Comparison of ENCODE assay signal across 8 cellular contexts in the genomic region with DNA sequence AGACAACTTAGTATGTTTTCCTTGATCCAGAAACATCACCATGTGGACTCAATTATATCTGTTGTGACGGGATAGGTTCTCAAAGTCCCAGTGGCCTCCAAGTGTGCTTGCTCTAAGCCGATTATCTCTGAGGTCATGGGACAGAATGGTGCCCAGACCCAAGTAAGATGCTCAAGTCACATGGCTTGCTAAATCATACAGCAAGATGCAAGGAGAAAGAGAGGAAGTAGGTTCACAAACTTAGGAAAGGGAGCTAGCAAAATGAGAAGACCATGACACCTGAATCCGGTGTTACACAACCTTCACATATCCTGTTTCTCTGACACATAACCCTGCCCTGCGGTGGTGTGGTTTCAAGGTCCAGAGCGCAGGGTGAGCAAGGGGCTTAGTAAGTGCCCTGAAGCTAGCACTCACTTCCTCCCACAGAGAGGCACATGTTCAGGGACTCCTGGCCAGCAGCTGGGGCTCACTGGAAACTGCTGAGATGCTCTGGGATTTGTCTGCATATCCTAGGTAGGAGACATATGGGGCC.
A peak's percentile ranks its signal among the peaks of the same experiment; 100 is the strongest.
DNase-seq lines count a peak whose midpoint lies in the region; ATAC-seq and TF ChIP-seq lines count a peak whose summit lies in the region.

No MANE protein-coding gene starts in this region.

- no TSS peak for BruUV-seq in Calu3 (replicated peaks; lab: Mats Ljungman, UMichigan)

- TF ChIP-seq CTCF in mucosa of descending colon (IDR thresholded peaks at IDR 0.05): no peak
- TF ChIP-seq CTCF in GM13976 (IDR thresholded peaks at IDR 0.05; ENCODE audit: borderline replicate concordance, control extremely low read depth, extremely low read depth, insufficient read depth, missing control alignments): no peak
- TF ChIP-seq CTCF in Calu3 (IDR thresholded peaks at IDR 0.05; ENCODE audit: unreplicated experiment): no peak

- no peaks in the 10 kb centered on the region for H3K27me3 Mint-ChIP-seq in Calu3 (ENCODE audit: unreplicated experiment)

- H3K9me3 ChIP-seq in mucosa of descending colon: peaks cover 41% of the 10 kb centered on the region

- intact Hi-C loops in mucosa of descending colon (cut with DNase I, micrococcal nuclease): no loop called here
- intact Hi-C loops in Calu3 (cut with micrococcal nuclease; ENCODE audit: unreplicated experiment): no loop called here

- H3K4me1 Mint-ChIP-seq in Calu3 (ENCODE audit: low read depth, unreplicated experiment): no peaks in the 10 kb centered on the region

- H3K4me1 ChIP-seq in mucosa of descending colon (ENCODE audit: low read depth): no peaks in the 10 kb centered on the region

- peak; percentile 35 to 51 for ATAC-seq in activated CD4-positive, CD25-positive, alpha-beta regulatory T cell treated with anti-CD3 and anti-CD28 coated beads, Interleukin-2, amount 50 U/mL, for 24 hours
- ATAC-seq in HG03175 (IDR thresholded peaks at IDR 0.05; ENCODE audit: unreplicated experiment) (peak; percentile 98), mucosa of descending colon (peak; percentile 34)

- no peak for DNase-seq in activated CD4-positive, CD25-positive, alpha-beta regulatory T cell treated with anti-CD3 and anti-CD28 coated beads, Interleukin-2, amount 50 U/mL, for 72 hours
- peak; percentile 59 to 92 for DNase-seq in SW 1271 (lab: John Stamatoyannopoulos, UW)
- no peak for DNase-seq in mucosa of descending colon
- no peak for DNase-seq in activated CD4-positive, alpha-beta T cell treated with anti-CD3 and anti-CD28 coated beads for 4 hours
- DNase-seq in GM13976 (ENCODE audit: low spot score): no peak
- no peak for DNase-seq in Calu3

- no peak overlapping the region for H3K27ac Mint-ChIP-seq in Calu3 (ENCODE audit: unreplicated experiment)

- CTCF ChIA-PET in Calu3 (lab: Charles Lee): no interaction called here

- no peak overlapping the region for H3K4me3 Mint-ChIP-seq in Calu3 (ENCODE audit: low read depth, unreplicated experiment)

- peaks cover 12% of the 10 kb centered on the region for H3K9me3 Mint-ChIP-seq in Calu3 (ENCODE audit: low read depth, unreplicated experiment)

- H3K36me3 ChIP-seq in mucosa of descending colon (ENCODE audit: low read depth): no peaks in the 10 kb centered on the region

- in situ Hi-C loops in GM13976 (cut with MboI; ENCODE audit: low sequenced_read_pairs, unreplicated experiment): no loop called here

- no peaks in the 10 kb centered on the region for H3K36me3 Mint-ChIP-seq in Calu3 (ENCODE audit: insufficient read depth, unreplicated experiment)

- no peak overlapping the region for H3K4me3 ChIP-seq in mucosa of descending colon

Comparison
In these comparisons a context has a peak if more than half of its experiments do, and no peak if none do; other contexts are left out.
1. ATAC-seq: peak in every context shown above with its lines; median percentile 98 in HG03175; 43 in activated CD4-positive, CD25-positive, alpha-beta regulatory T cell treated with anti-CD3 and anti-CD28 coated beads, Interleukin-2, amount 50 U/mL, for 24 hours; 34 in mucosa of descending colon.
2. DNase-seq: peak in SW 1271 (2 of 2); none in activated CD4-positive, CD25-positive, alpha-beta regulatory T cell treated with anti-CD3 and anti-CD28 coated beads, Interleukin-2, amount 50 U/mL, for 72 hours (single experiment), mucosa of descending colon (0 of 3), activated CD4-positive, alpha-beta T cell treated with anti-CD3 and anti-CD28 coated beads for 4 hours (0 of 2), GM13976 (single experiment) and Calu3 (single experiment).